ENCODE assay signal across 12 cellular contexts in genomic region chr10:33290286-33291052, GRCh38. TPM values are rescaled to one million over a fixed set of nuclear protein-coding genes. Genes with fewer than 3 reads are reported as not detected.
A peak's percentile ranks its signal among the peaks of the same experiment; 100 is the strongest.
DNase-seq lines count a peak whose midpoint lies in the region; ATAC-seq and TF ChIP-seq lines count a peak whose summit lies in the region.
"Had no signal": no experiment of that assay in that cellular context is flagged by ENCODE, and none has a peak within 500 bp of the region (broad histone marks: within the 10 kb centered on the region; RNA-seq: fewer than 3 reads in every experiment).

No MANE protein-coding gene starts in this region.

- H3K27me3 Mint-ChIP-seq in GM23338 (ENCODE audit: insufficient read depth, low read depth, poor library complexity), result no peaks in the 10 kb centered on the region
- peaks cover 13% of the 10 kb centered on the region for H3K27me3 Mint-ChIP-seq in activated CD4-positive, alpha-beta T cell treated with anti-CD3 and anti-CD28 coated beads, Interleukin-2, amount 10 ng/mL, durations not matched to agents 24 days and 14 days

- H3K4me1 ChIP-seq in GM23338 (ENCODE audit: insufficient read depth) (peaks cover 14% of the 10 kb centered on the region), upper lobe of right lung (peaks cover 19% of the 10 kb centered on the region)

- DNase-seq in GM23338 (ENCODE audit: low spot score) (peak; percentile 28), left ventricle myocardium superior (no peak), retinal pigment epithelial cell (ENCODE audit: low read depth) (peak; percentile 64), upper lobe of right lung (no peak), T-helper 9 cell (no peak)
- no peak for DNase-seq in activated CD8-positive, alpha-beta memory T cell treated with anti-CD3 and anti-CD28 coated beads for 24 hours
- no peak for DNase-seq in activated CD4-positive, alpha-beta T cell treated with anti-CD3 and anti-CD28 coated beads, Interleukin-2, amount 10 ng/mL, durations not matched to agents 24 days and 14 days
- DNase-seq: activated CD4-positive, alpha-beta memory T cell treated with anti-CD3 and anti-CD28 coated beads for 36 hours; activated naive CD4-positive, alpha-beta T cell treated with anti-CD3 and anti-CD28 coated beads for 36 hours; NCI-H1092 treated with DMSO at 0.1 percent for 48 hours; NCI-H524 treated with DMSO at 0.1 percent for 48 hours had no signal

- no peaks in the 10 kb centered on the region for H3K9me3 Mint-ChIP-seq in GM23338
- no peaks in the 10 kb centered on the region for H3K9me3 Mint-ChIP-seq in activated CD4-positive, alpha-beta T cell treated with anti-CD3 and anti-CD28 coated beads, Interleukin-2, amount 10 ng/mL, durations not matched to agents 24 days and 14 days
- H3K9me3 Mint-ChIP-seq: activated CD4-positive, alpha-beta memory T cell treated with anti-CD3 and anti-CD28 coated beads for 36 hours; activated naive CD4-positive, alpha-beta T cell treated with anti-CD3 and anti-CD28 coated beads for 36 hours had no signal

- H3K4me3 ChIP-seq in GM23338 (no peak overlapping the region), retinal pigment epithelial cell (ENCODE audit: low read length) (no peak overlapping the region), upper lobe of right lung (no peak overlapping the region)

- peak; percentile 36; the same call in 2 of the 3 replicates for ATAC-seq in GM23338
- ATAC-seq in SK-N-SH treated with all-trans-retinoic acid at 6 μM for 48 hours, result peak; percentile 34; the same call in 2 of the 3 replicates
- ATAC-seq in left ventricle myocardium superior, result peak; percentile 25
- ATAC-seq in upper lobe of right lung, result no peak

- no peaks in the 10 kb centered on the region for H3K36me3 Mint-ChIP-seq in GM23338 (ENCODE audit: low read depth)
- H3K36me3 Mint-ChIP-seq in activated CD4-positive, alpha-beta T cell treated with anti-CD3 and anti-CD28 coated beads, Interleukin-2, amount 10 ng/mL, durations not matched to agents 24 days and 14 days (ENCODE audit: low read depth), result no peaks in the 10 kb centered on the region
- H3K36me3 Mint-ChIP-seq: activated CD4-positive, alpha-beta memory T cell treated with anti-CD3 and anti-CD28 coated beads for 36 hours had no signal

- H3K27ac ChIP-seq in GM23338 (ENCODE audit: low read depth), result no peak overlapping the region
- H3K27ac ChIP-seq in upper lobe of right lung, result no peak overlapping the region

- peak; percentile 36 to 49 for TF ChIP-seq CTCF in GM23338 (conservative IDR thresholded peaks at IDR 0.05; ENCODE audit: low read depth in 2 of 2)
- peak; percentile 40 for TF ChIP-seq CTCF in retinal pigment epithelial cell (conservative IDR thresholded peaks at IDR 0.05; ENCODE audit: low read depth, low read length)
- TF ChIP-seq CTCF in upper lobe of right lung (IDR thresholded peaks at IDR 0.05), result no peak

- no peaks in the 10 kb centered on the region for H3K9me3 ChIP-seq in upper lobe of right lung

- no peak overlapping the region for H2AFZ ChIP-seq in GM23338

- H3K27me3 ChIP-seq in GM23338 (ENCODE audit: insufficient read depth) (no peaks in the 10 kb centered on the region), upper lobe of right lung (no peaks in the 10 kb centered on the region)

- no peak overlapping the region for H3K4me3 Mint-ChIP-seq in GM23338
- no peak overlapping the region for H3K4me3 Mint-ChIP-seq in activated CD4-positive, alpha-beta T cell treated with anti-CD3 and anti-CD28 coated beads, Interleukin-2, amount 10 ng/mL, durations not matched to agents 24 days and 14 days
- H3K4me3 Mint-ChIP-seq: activated CD4-positive, alpha-beta memory T cell treated with anti-CD3 and anti-CD28 coated beads for 36 hours; activated naive CD4-positive, alpha-beta T cell treated with anti-CD3 and anti-CD28 coated beads for 36 hours had no signal

- peaks cover 21% of the 10 kb centered on the region for H3K4me1 Mint-ChIP-seq in GM23338
- peaks cover 2% of the 10 kb centered on the region for H3K4me1 Mint-ChIP-seq in activated CD4-positive, alpha-beta T cell treated with anti-CD3 and anti-CD28 coated beads, Interleukin-2, amount 10 ng/mL, durations not matched to agents 24 days and 14 days

- H3K4me2 ChIP-seq in GM23338, result 0 out of 2 replicates have a peak overlapping the region, but pooled peaks have one; percentile 39

- H3K79me2 ChIP-seq in GM23338 (replicated peaks; ENCODE audit: insufficient read depth), result no peaks in the 10 kb centered on the region

- H3K9me2 ChIP-seq in GM23338 (ENCODE audit: insufficient read depth), result peaks cover 4% of the 10 kb centered on the region; the same call in 1 of the 2 replicates

- H4K20me1 ChIP-seq in GM23338 (replicated peaks; ENCODE audit: insufficient read depth), result no peaks in the 10 kb centered on the region

- no peaks in the 10 kb centered on the region for H3F3A ChIP-seq in GM23338 (replicated peaks; ENCODE audit: low read depth)

- no peaks in the 10 kb centered on the region for H3K36me3 ChIP-seq in GM23338 (ENCODE audit: insufficient read depth)
- no peaks in the 10 kb centered on the region for H3K36me3 ChIP-seq in upper lobe of right lung

- intact Hi-C loops in left ventricle myocardium superior (cut with micrococcal nuclease) (no loop called here), upper lobe of right lung (cut with DNase I) (no loop called here)
- intact Hi-C loops in activated CD4-positive, alpha-beta T cell treated with anti-CD3 and anti-CD28 coated beads, Interleukin-2, amount 10 ng/mL, durations not matched to agents 24 days and 14 days (cut with micrococcal nuclease), result no loop called here

- H3K27ac Mint-ChIP-seq in GM23338, result no peak overlapping the region
- no peak overlapping the region for H3K27ac Mint-ChIP-seq in activated CD4-positive, alpha-beta T cell treated with anti-CD3 and anti-CD28 coated beads, Interleukin-2, amount 10 ng/mL, durations not matched to agents 24 days and 14 days
- H3K27ac Mint-ChIP-seq: activated CD4-positive, alpha-beta memory T cell treated with anti-CD3 and anti-CD28 coated beads for 36 hours; activated naive CD4-positive, alpha-beta T cell treated with anti-CD3 and anti-CD28 coated beads for 36 hours had no signal

TF ChIP-seq in GM23338, 12 proteins besides CTCF, POLR2A, EP300 and RAD21 (continues in another document):
- no peak for TF ChIP-seq NANOG (IDR thresholded peaks at IDR 0.05; ENCODE audit: borderline replicate concordance)
- TF ChIP-seq ETS1 (IDR thresholded peaks at IDR 0.05), result no peak

TF ChIP-seq in SK-N-SH treated with all-trans-retinoic acid at 6 μM for 48 hours, 23 proteins besides CTCF, POLR2A, EP300 and RAD21 (continues in another document):
- no peak for TF ChIP-seq ZNF70 (CRISPR knock-in tag; IDR thresholded peaks at IDR 0.05)
- TF ChIP-seq TSHZ2 (CRISPR knock-in tag; IDR thresholded peaks at IDR 0.05), result no peak
- no peak for TF ChIP-seq ZNF8 (CRISPR knock-in tag; IDR thresholded peaks at IDR 0.05)
- TF ChIP-seq CREB5 (CRISPR knock-in tag; IDR thresholded peaks at IDR 0.05; ENCODE audit: low read depth), result no peak
- no peak for TF ChIP-seq PPARA (CRISPR knock-in tag; IDR thresholded peaks at IDR 0.05; ENCODE audit: borderline replicate concordance)
- no peak for TF ChIP-seq ARNTL (CRISPR knock-in tag; IDR thresholded peaks at IDR 0.05; ENCODE audit: borderline replicate concordance, low read depth)
- TF ChIP-seq ESRRG (CRISPR knock-in tag; IDR thresholded peaks at IDR 0.05), result no peak
- TF ChIP-seq GLIS3 (CRISPR knock-in tag; IDR thresholded peaks at IDR 0.05), result no peak

RNA-seq across cellular contexts. Expression of gene NRP1, which starts 44.0 kb away (rescaled TPM):
- total RNA-seq in GM23338 (2014; rRNA removed; shearing (Covaris generic)), result 3.5 and 3.9 TPM in 2 replicates
- 2.9 and 3.6 TPM in 2 replicates for polyA plus RNA-seq in GM23338 (2016; fragmentation: Nextera tagmentation; extraction: Ambion mirVana)
- total RNA-seq in left ventricle myocardium superior (175 TPM), upper lobe of right lung (139 TPM)
- total RNA-seq in activated CD4-positive, alpha-beta T cell treated with anti-CD3 and anti-CD28 coated beads, Interleukin-2, amount 10 ng/mL, durations not matched to agents 24 days and 14 days, result 5.0 TPM in 2 replicates

Comparison
In these comparisons a context has a peak if more than half of its experiments do, and no peak if none do; other contexts are left out.
1. DNase-seq: peak in GM23338 (single experiment) and retinal pigment epithelial cell (single experiment); none in left ventricle myocardium superior (single experiment), upper lobe of right lung (single experiment), activated CD8-positive, alpha-beta memory T cell treated with anti-CD3 and anti-CD28 coated beads for 24 hours (single experiment), T-helper 9 cell (single experiment) and activated CD4-positive, alpha-beta T cell treated with anti-CD3 and anti-CD28 coated beads, Interleukin-2, amount 10 ng/mL, durations not matched to agents 24 days and 14 days (single experiment).
2. RNA of gene NRP1, which starts 44.0 kb away (total RNA-seq): 175 TPM in left ventricle myocardium superior (single experiment) and 139 TPM in upper lobe of right lung (single experiment); 5.0 TPM in activated CD4-positive, alpha-beta T cell treated with anti-CD3 and anti-CD28 coated beads, Interleukin-2, amount 10 ng/mL, durations not matched to agents 24 days and 14 days and 3.5 to 3.9 TPM in GM23338; every median in the first group is over 10 times any median in the second.